7 cellular contexts compared by ENCODE assay signal in the genomic region with DNA sequence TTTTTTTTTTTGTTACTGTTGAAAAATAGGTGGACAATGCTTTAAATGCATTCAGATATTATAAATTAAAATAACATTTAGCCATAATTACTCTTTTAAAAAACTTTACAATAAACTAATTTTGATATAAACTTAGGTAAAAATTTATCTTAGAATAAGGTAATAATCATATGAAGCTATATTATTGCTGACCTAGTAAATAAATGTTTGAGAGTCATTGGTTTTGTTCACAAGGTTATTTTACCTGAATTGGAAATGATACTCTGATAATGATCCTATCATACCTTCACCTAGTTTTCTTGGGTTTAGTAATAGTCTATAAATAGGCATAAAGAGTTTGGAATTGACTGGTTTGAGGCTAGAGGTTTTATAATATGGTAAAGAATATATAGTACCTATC.
"Had no signal": no experiment of that assay in that cellular context is flagged by ENCODE, and none has a peak within 500 bp of the region (broad histone marks: within the 10 kb centered on the region; RNA-seq: fewer than 3 reads in every experiment).

No MANE protein-coding gene starts in this region.

- ATAC-seq: GM23338 had no signal

- H3K4me2 ChIP-seq: GM23338 had no signal

- DNase-seq: H9, HCEC 1CT, KG1 had no signal

- H3K4me3 ChIP-seq: GM23338 had no signal

- H2AFZ ChIP-seq: GM23338 had no signal

- FAIRE-seq: H1, H54, HTR-8/SVneo had no signal
